ENCODE assay signal across 36 cellular contexts in the genomic region with DNA sequence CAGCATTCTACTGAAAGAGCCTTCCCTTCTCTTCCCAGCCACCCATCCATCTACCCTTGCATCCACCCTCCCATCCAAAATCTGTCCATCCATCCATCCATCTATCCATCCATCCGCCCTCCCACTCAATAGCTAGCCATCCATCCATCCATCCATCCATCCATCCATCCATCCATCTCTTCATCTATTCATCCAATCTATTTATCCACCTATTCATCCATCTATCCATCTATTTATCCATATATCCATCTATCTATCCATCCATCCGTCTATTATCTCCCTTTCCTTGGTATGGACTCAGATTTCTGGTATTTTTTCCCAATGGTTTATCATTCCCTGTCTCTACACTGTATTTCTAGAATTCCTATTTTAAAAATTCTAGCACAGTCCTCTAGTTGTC.
"Had no signal": no experiment of that assay in that cellular context is flagged by ENCODE, and none has a peak within 500 bp of the region (broad histone marks: within the 10 kb centered on the region; RNA-seq: fewer than 3 reads in every experiment).

No MANE protein-coding gene starts in this region.

- H3K9me3 ChIP-seq: MG63 had no signal

- H3K27me3 ChIP-seq: MG63 had no signal

- H3K36me3 ChIP-seq: MG63 had no signal

- H3K4me3 ChIP-seq: MG63 had no signal

- DNase-seq: MG63, MM.1S, MV-4-11, NCI-H1048, NCI-H1092, NCI-H1092 treated with DMSO at 0.1 percent for 48 hours, NCI-H1105, NCI-H1105 treated with DMSO at 0.1 percent for 48 hours, NCI-H1417, NCI-H1417 treated with DMSO at 0.1 percent for 48 hours, NCI-H1436, NCI-H1436 treated with DMSO at 0.1 percent for 48 hours, NCI-H146, NCI-H1694, NCI-H1694 treated with DMSO at 0.1 percent for 48 hours, NCI-H187, NCI-H187 treated with DMSO at 0.1 percent for 48 hours, NCI-H1930, NCI-H2029, NCI-H2029 treated with DMSO at 0.1 percent for 48 hours, NCI-H2081, NCI-H2081 treated with DMSO at 0.1 percent for 48 hours, NCI-H2107, NCI-H2171, NCI-H2171 treated with DMSO at 0.1 percent for 48 hours, NCI-H2227 treated with DMSO at 0.1 percent for 48 hours, NCI-H226, NCI-H345, NCI-H446, NCI-H446 treated with DMSO at 0.1 percent for 48 hours, NCI-H510A, NCI-H510A treated with DMSO at 0.1 percent for 48 hours, NCI-H524, NCI-H524 treated with DMSO at 0.1 percent for 48 hours, NCI-H526, NCI-H526 treated with DMSO at 0.1 percent for 48 hours had no signal
